Comparison of ENCODE assay signal across 9 cellular contexts in genomic region chr2:131490616-131491468, GRCh38. TPM values are rescaled to one million over a fixed set of nuclear protein-coding genes. Genes with fewer than 3 reads are reported as not detected.
DNase-seq lines count a peak whose midpoint lies in the region; ATAC-seq and TF ChIP-seq lines count a peak whose summit lies in the region.
"Not testable (repeated sequence)": the region's sequence is repeated elsewhere in the genome, so short reads cannot be mapped to it uniquely, and the experiment has no call there.
"Had no signal": no experiment of that assay in that cellular context is flagged by ENCODE, and none has a peak within 500 bp of the region (broad histone marks: within the 10 kb centered on the region; RNA-seq: fewer than 3 reads in every experiment).

No MANE protein-coding gene starts in this region.

- peaks cover 0 to 20% of the 10 kb centered on the region in 2 donors for H3K36me3 Mint-ChIP-seq in CD4-positive, alpha-beta memory T cell
- not testable (repeated sequence) for H3K36me3 Mint-ChIP-seq in stimulated activated naive CD8-positive, alpha-beta T cell treated with anti-CD3 and anti-CD28 coated beads, Interleukin-15, Interleukin-2, amounts not matched to agents 100 ng/mL and 50 ng/mL, for 24 hours (ENCODE audit: low read depth)

- peak overlapping the region; percentile 89 to 94 (median 92) for H3K27ac Mint-ChIP-seq in CD4-positive, alpha-beta memory T cell
- H3K27ac Mint-ChIP-seq in stimulated activated naive CD8-positive, alpha-beta T cell treated with anti-CD3 and anti-CD28 coated beads, Interleukin-15, Interleukin-2, amounts not matched to agents 100 ng/mL and 50 ng/mL, for 24 hours: peak overlapping the region; percentile 94

- peaks cover 29% of the 10 kb centered on the region for H3K79me2 ChIP-seq in neural cell (replicated peaks; ENCODE audit: insufficient read depth, low read length)

- not testable (repeated sequence) for ATAC-seq in heart left ventricle

- not testable (repeated sequence) for H4K20me1 ChIP-seq in neural cell (ENCODE audit: insufficient read depth)

- WGBS in heart left ventricle, 4 donors: 68 to 73% (median 70%) methylated on average over 19 to 20 of the region's 20 CpGs

- not testable (repeated sequence) for H3K9me2 ChIP-seq in neural cell (ENCODE audit: insufficient read depth, low read length)

- not testable (repeated sequence) for H3K27me3 ChIP-seq in CD4-positive, alpha-beta memory T cell (ENCODE audit: insufficient read depth, low read length); NT2/D1 (ENCODE audit: insufficient read depth, insufficient read length); heart left ventricle; neural cell (ENCODE audit: insufficient read depth, low read depth, low read length)

- H3K36me3 ChIP-seq in CD4-positive, alpha-beta memory T cell (ENCODE audit: insufficient read depth, low read length); heart left ventricle; neural cell (ENCODE audit: insufficient read depth, low read length): not testable (repeated sequence)
- H3K36me3 ChIP-seq in HEK293 (ENCODE audit: control insufficient read depth in 2 of 2, insufficient read depth in 1 of 2, low read length in 2 of 2) (peaks cover 0 to 37% of the 10 kb centered on the region in 2 experiments; a peak in 2 of 3 replicates), NT2/D1 (ENCODE audit: insufficient read depth, insufficient read length, low read length) (peaks cover 48% of the 10 kb centered on the region)

- peak overlapping the region; percentile 85 to 93 (median 88) for H3K4me3 Mint-ChIP-seq in CD4-positive, alpha-beta memory T cell
- H3K4me3 Mint-ChIP-seq in stimulated activated naive CD8-positive, alpha-beta T cell treated with anti-CD3 and anti-CD28 coated beads, Interleukin-15, Interleukin-2, amounts not matched to agents 100 ng/mL and 50 ng/mL, for 24 hours: peak overlapping the region; percentile 90

- intact Hi-C loops in CD4-positive, alpha-beta memory T cell (cut with micrococcal nuclease): loop anchor here (5.0 kb wide), 5 partner anchors 79 to 1149 kb away; partner anchors contain the start of genes FAM168B, IMP4 and PLEKHB2
- intact Hi-C loops in heart left ventricle (cut with DNase I): loop anchor here in 4 of 10 donors (5.0 to 10.0 kb wide), 4 partner anchors 76 to 336 kb away; no protein-coding TSS in a partner anchor

- not testable (repeated sequence) for TF ChIP-seq EP300 in neural cell (conservative IDR thresholded peaks at IDR 0.05; ENCODE audit: poor library complexity, severe bottlenecking)

- CTCF ChIA-PET in CD4-positive, alpha-beta memory T cell (lab: Charles Lee; ENCODE audit: partially characterized antibody); HEK293 (lab: Yijun Ruan, JAX): not testable (repeated sequence)

- H3K9ac ChIP-seq in NT2/D1 (ENCODE audit: insufficient read length, low read depth): peak overlapping the region; percentile 90
- not testable (repeated sequence) for H3K9ac ChIP-seq in neural cell (ENCODE audit: low read length)

- POLR2A ChIA-PET in CD4-positive, alpha-beta memory T cell (lab: Charles Lee; ENCODE audit: partially characterized antibody): not testable (repeated sequence)
- POLR2A ChIA-PET in HEK293 (lab: Yijun Ruan, JAX): interaction anchor here (1.1 kb wide), 1 partner anchor 336 kb away, joined by 3 read pairs; no protein-coding TSS in a partner anchor

- not testable (repeated sequence) for H3F3A ChIP-seq in neural cell (ENCODE audit: insufficient read depth, low read length, poor library complexity, severe bottlenecking)

- H3K4me3 ChIP-seq in CD4-positive, alpha-beta memory T cell (ENCODE audit: low read length in 2 of 2): peak overlapping the region; percentile 34 to 90
- H3K4me3 ChIP-seq in HEK293 (ENCODE audit: low read depth, low read length) (peak overlapping the region; percentile 58), NT2/D1 (ENCODE audit: insufficient read length, low read depth) (peak overlapping the region; percentile 55), cardiac fibroblast (replicated peaks in 1 of 2; ENCODE audit: low read depth in 2 of 2, low read length in 2 of 2) (peak overlapping the region; percentile 47 to 57), heart left ventricle (peak overlapping the region in 11 of 12 donors; percentile 32 to 97 (median 83)), neural cell (ENCODE audit: low read length) (peak overlapping the region; percentile 92)

- not testable (repeated sequence) for TF ChIP-seq CTCF in HEK293 (tag by site-specific recombination; IDR thresholded peaks at IDR 0.05); cardiac fibroblast (IDR thresholded peaks at IDR 0.05; ENCODE audit: low read depth, low read length); heart left ventricle (IDR thresholded peaks at IDR 0.05); neural cell (IDR thresholded peaks at IDR 0.05; ENCODE audit: poor library complexity, severe bottlenecking)

- TF ChIP-seq POLR2A in heart left ventricle (IDR thresholded peaks at IDR 0.05): not testable (repeated sequence)

- H3K9me3 ChIP-seq in CD4-positive, alpha-beta memory T cell (ENCODE audit: control insufficient read depth in 1 of 2, low read length in 2 of 2); HEK293 (ENCODE audit: control insufficient read depth, insufficient read depth, low read depth, low read length); NT2/D1 (ENCODE audit: insufficient read depth, low read length); heart left ventricle; neural cell (ENCODE audit: low read length): not testable (repeated sequence)

- H3K4me2 ChIP-seq in neural cell (ENCODE audit: low read length): peak overlapping the region; percentile 25

- peak overlapping the region; percentile 94 for H3K27ac ChIP-seq in CD4-positive, alpha-beta memory T cell (ENCODE audit: low read depth, low read length)
- H3K27ac ChIP-seq in HEK293 (ENCODE audit: extremely low read depth, low read depth, low read length) (peak overlapping the region; percentile 88; the same call in 1 of the 2 replicates), heart left ventricle (peak overlapping the region in 8 of 12 donors; percentile 13 to 76 (median 33))
- H3K27ac ChIP-seq in neural cell (ENCODE audit: low read length): not testable (repeated sequence)

- H3K9me3 Mint-ChIP-seq in CD4-positive, alpha-beta memory T cell; stimulated activated naive CD8-positive, alpha-beta T cell treated with anti-CD3 and anti-CD28 coated beads, Interleukin-15, Interleukin-2, amounts not matched to agents 100 ng/mL and 50 ng/mL, for 24 hours: not testable (repeated sequence)

- not testable (repeated sequence) for H2AFZ ChIP-seq in neural cell (ENCODE audit: low read depth, low read length)

- TF ChIP-seq RAD21 in neural cell (conservative IDR thresholded peaks at IDR 0.05): not testable (repeated sequence)

- peaks cover 15 to 54% (median 32%) of the 10 kb centered on the region in 4 donors for H3K4me1 Mint-ChIP-seq in CD4-positive, alpha-beta memory T cell
- H3K4me1 Mint-ChIP-seq in stimulated activated naive CD8-positive, alpha-beta T cell treated with anti-CD3 and anti-CD28 coated beads, Interleukin-15, Interleukin-2, amounts not matched to agents 100 ng/mL and 50 ng/mL, for 24 hours (ENCODE audit: low read depth): peaks cover 27% of the 10 kb centered on the region

- H3K27me3 Mint-ChIP-seq in CD4-positive, alpha-beta memory T cell; stimulated activated naive CD8-positive, alpha-beta T cell treated with anti-CD3 and anti-CD28 coated beads, Interleukin-15, Interleukin-2, amounts not matched to agents 100 ng/mL and 50 ng/mL, for 24 hours: not testable (repeated sequence)

- DNase-seq in CD4-positive, alpha-beta memory T cell: peak in 4 of 5 donors; percentile 12 to 54 (median 28)
- DNase-seq in NT2/D1 (ENCODE audit: low read depth, low spot score); cardiac fibroblast (ENCODE audit: low read depth in 2 of 2): not testable (repeated sequence)
- peak; percentile 31 to 50 for DNase-seq in activated CD4-positive, alpha-beta T cell treated with anti-CD3 and anti-CD28 coated beads, Interleukin-2, amount 50 U/mL, for 48 hours
- peak in 2 of 5 donors; percentile 59 to 62 for DNase-seq in heart left ventricle

- peaks cover 38% of the 10 kb centered on the region for H3K4me1 ChIP-seq in CD4-positive, alpha-beta memory T cell (ENCODE audit: insufficient read depth, low read length)
- H3K4me1 ChIP-seq in HEK293 (ENCODE audit: control insufficient read depth, insufficient read depth, low read length): not testable (repeated sequence)
- H3K4me1 ChIP-seq in NT2/D1 (ENCODE audit: insufficient read depth, insufficient read length) (peaks cover 12% of the 10 kb centered on the region), heart left ventricle (peaks cover 2 to 57% (median 20%) of the 10 kb centered on the region in 12 donors)

RNA-seq across cellular contexts. Expression of gene MZT2A, which starts 1.4 kb away (rescaled TPM):
- total RNA-seq in CD4-positive, alpha-beta memory T cell: 100 to 1,000 TPM; 108 to 115 TPM
- polyA plus RNA-seq in CD4-positive, alpha-beta memory T cell: 100 to 1,000 TPM in 1 of 2 donors, 10 to 100 TPM in 1; 97.6 to 126 TPM
- total RNA-seq in heart left ventricle: 100 to 1,000 TPM; 112 to 438 (median 192) TPM
- polyA plus RNA-seq in heart left ventricle (100 to 1,000 TPM; 263 to 345 TPM), neural cell (146 and 163 TPM in 2 replicates)
- polyA minus RNA-seq in neural cell: 38.0 and 48.2 TPM in 2 replicates

RNA-seq across cellular contexts. Expression of gene TUBA3D, which starts 14.9 kb away (rescaled TPM):
- total RNA-seq in CD4-positive, alpha-beta memory T cell: not detected
- polyA plus RNA-seq in CD4-positive, alpha-beta memory T cell: not detected
- total RNA-seq in heart left ventricle: 100 to 1,000 TPM in 4 of 9 donors, 10 to 100 TPM in 2, 1 to 10 TPM in 3; 5.5 to 835 (median 94.9) TPM
- polyA plus RNA-seq in heart left ventricle: 100 to 1,000 TPM; 106 to 831 TPM
- polyA plus RNA-seq in neural cell: not detected in 2 replicates
- polyA minus RNA-seq in neural cell: not detected in 2 replicates
- total RNA-seq: HT-29 had no signal

RNA-seq across cellular contexts. Expression of gene CCDC74A, which starts 36.8 kb away (rescaled TPM):
- total RNA-seq in CD4-positive, alpha-beta memory T cell: under 1 TPM in 1 of 2 experiments, not detected in 1; 0.38 TPM
- polyA plus RNA-seq in CD4-positive, alpha-beta memory T cell: under 1 TPM; 0.42 to 0.54 TPM
- total RNA-seq in heart left ventricle: 1 to 10 TPM in 6 of 9 donors, under 1 TPM in 3; 0.46 to 2.7 (median 1.6) TPM
- polyA plus RNA-seq in heart left ventricle: 1 to 10 TPM; 1.0 to 1.1 TPM
- 34.4 and 38.2 TPM in 2 replicates for polyA plus RNA-seq in neural cell
- 12.4 and 13.3 TPM in 2 replicates for polyA minus RNA-seq in neural cell

Comparison
In these comparisons a context has a peak if more than half of its experiments do, and no peak if none do; other contexts are left out.
1. RNA of gene TUBA3D, which starts 14.9 kb away (polyA plus RNA-seq): 106 to 831 TPM in heart left ventricle; not detected in CD4-positive, alpha-beta memory T cell and not detected in neural cell; every median in the first group is over 100 times any median in the second.
2. RNA of gene CCDC74A, which starts 36.8 kb away (polyA plus RNA-seq): 34.4 to 38.2 TPM in neural cell; 1.0 to 1.1 TPM in heart left ventricle and 0.42 to 0.54 TPM in CD4-positive, alpha-beta memory T cell; every median in the first group is over 10 times any median in the second.
3. Peak in every context shown above with its lines, with median percentiles within 50 percentile points of each other: H3K4me3 ChIP-seq.